Comparison of ENCODE assay signal across 25 cellular contexts in the genomic region with DNA sequence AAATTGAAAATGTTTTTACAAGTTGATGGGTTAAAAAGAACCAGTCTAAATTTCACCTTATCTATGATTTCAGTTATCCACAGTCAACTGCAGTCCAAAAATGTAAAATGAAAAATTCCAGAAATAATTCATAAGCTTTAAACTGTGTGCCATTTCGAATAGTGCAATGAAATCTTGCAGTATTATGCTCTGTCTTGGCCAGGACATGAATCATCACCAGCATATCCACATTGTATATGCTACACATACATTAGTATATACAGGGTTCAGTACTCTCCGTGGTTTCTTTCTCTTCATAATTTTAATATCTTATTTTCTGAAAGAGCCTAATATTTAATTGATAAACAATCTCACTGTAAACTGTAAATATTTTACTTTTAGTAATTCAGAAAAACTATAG. TPM values are rescaled to one million over a fixed set of nuclear protein-coding genes. Genes with fewer than 3 reads are reported as not detected.
DNase-seq lines count a peak whose midpoint lies in the region; ATAC-seq and TF ChIP-seq lines count a peak whose summit lies in the region.
"Had no signal": no experiment of that assay in that cellular context is flagged by ENCODE, and none has a peak within 500 bp of the region (broad histone marks: within the 10 kb centered on the region; RNA-seq: fewer than 3 reads in every experiment).

No MANE protein-coding gene starts in this region.

- no peak for TF ChIP-seq CTCF in fibroblast of mammary gland (conservative IDR thresholded peaks at IDR 0.05; ENCODE audit: control insufficient read depth, insufficient read depth, low read depth, low read length)

- DNase-seq in NCI-H226 (peak; percentile 18), amniotic epithelial cell (ENCODE audit: low read depth) (peak; percentile 17), fibroblast of mammary gland (ENCODE audit: low read depth) (peak; percentile 21), Right ventricle myocardium inferior (ENCODE audit: missing footprints) (no peak), NCI-H2171 (lab: John Stamatoyannopoulos, UW) (no peak), SHP77 (lab: John Stamatoyannopoulos, UW) (no peak), NCI-H345 (lab: John Stamatoyannopoulos, UW) (no peak)
- DNase-seq: activated naive CD4-positive, alpha-beta T cell treated with Interleukin-2 at 50 U/mL for 16 hours; activated T-cell treated with anti-CD3 and anti-CD28 coated beads, Interleukin-2, amount 50 U/mL, for 24 hours; anterior cingulate cortex; cerebellar nuclear complex; DMS79 treated with DMSO at 0.1 percent for 48 hours; effector memory CD8-positive, alpha-beta T cell; foreskin melanocyte; hypothalamus; islet precursor cell; Kasumi-1; lower lobe of right lung; NCI-H1092; OCI-M1; stimulated activated CD4-positive, alpha-beta T cell treated with anti-CD3 and anti-CD28 coated beads, Interleukin-4, amount 100 ng/mL, for 1 hour; stimulated activated naive CD8-positive, alpha-beta T cell treated with anti-CD3 and anti-CD28 coated beads, Interleukin-15, Interleukin-2, amounts not matched to agents 100 U/mL and 50 U/mL, for 24 hours had no signal

- no peak overlapping the region for H3K4me3 ChIP-seq in fibroblast of mammary gland (ENCODE audit: control insufficient read depth, low read depth, low read length)
- H3K4me3 ChIP-seq: lower lobe of right lung, SJSA1, tibial nerve had no signal

- ATAC-seq in Right ventricle myocardium inferior = no peak
- ATAC-seq: activated CD4-positive, CD25-positive, alpha-beta regulatory T cell treated with anti-CD3 and anti-CD28 coated beads, Interleukin-2, amount 50 U/mL, for 24 hours; effector memory CD8-positive, alpha-beta T cell; lower lobe of right lung; stimulated activated naive CD8-positive, alpha-beta T cell treated with anti-CD3 and anti-CD28 coated beads, Interleukin-15, Interleukin-2, amounts not matched to agents 100 U/mL and 50 U/mL, for 24 hours had no signal

- intact Hi-C loops in Right ventricle myocardium inferior (cut with DNase I) = no loop called here

RNA-seq across cellular contexts. Expression of gene ARHGAP32, which starts 45.9 kb away (rescaled TPM):
- 6.4 TPM for total RNA-seq in Right ventricle myocardium inferior

Comparison
In these comparisons a context has a peak if more than half of its experiments do, and no peak if none do; other contexts are left out.
1. DNase-seq: peak in NCI-H226 (single experiment), amniotic epithelial cell (single experiment) and fibroblast of mammary gland (single experiment); none in Right ventricle myocardium inferior (single experiment), NCI-H2171 (single experiment), SHP77 (0 of 2) and NCI-H345 (single experiment).